8 cellular contexts compared by ENCODE assay signal in genomic region chr18:2970762-2971659, GRCh38. TPM values are rescaled to one million over a fixed set of nuclear protein-coding genes. Genes with fewer than 3 reads are reported as not detected.
DNase-seq lines count a peak whose midpoint lies in the region; ATAC-seq and TF ChIP-seq lines count a peak whose summit lies in the region.

No MANE protein-coding gene starts in this region.

- intact Hi-C loops in CD8-positive, alpha-beta T cell (cut with DNase I, micrococcal nuclease): loop anchor here in 1 of 2 experiments (2.0 to 5.0 kb wide), 2 partner anchors 14 to 621 kb away; no protein-coding TSS in a partner anchor

- no peaks in the 10 kb centered on the region for H3K9me2 ChIP-seq in Loucy (replicated peaks; ENCODE audit: low read depth, low read length)

- H3K4me3 ChIP-seq in CD8-positive, alpha-beta T cell (ENCODE audit: low read depth, low read length): peak overlapping the region; percentile 41
- peak overlapping the region; percentile 24 for H3K4me3 ChIP-seq in Loucy (ENCODE audit: low read length, poor library complexity, severe bottlenecking)

- no peaks in the 10 kb centered on the region for H3K27me3 Mint-ChIP-seq in CD8-positive, alpha-beta T cell (ENCODE audit: low read depth)
- no peaks in the 10 kb centered on the region for H3K27me3 Mint-ChIP-seq in activated naive CD8-positive, alpha-beta T cell treated with anti-CD3 and anti-CD28 coated beads, Interleukin-2, amount 10 ng/mL, durations not matched to agents 7 days and 5 days
- H3K27me3 Mint-ChIP-seq in naive B cell: no peaks in the 10 kb centered on the region
- H3K27me3 Mint-ChIP-seq in endothelial cell (ENCODE audit: unreplicated experiment): peaks cover 2% of the 10 kb centered on the region

- H3K4me1 ChIP-seq in CD8-positive, alpha-beta T cell (ENCODE audit: insufficient read depth, low read length): peaks cover 81% of the 10 kb centered on the region
- H3K4me1 ChIP-seq in Loucy (ENCODE audit: insufficient read depth, low read length, poor library complexity, severe bottlenecking): peaks cover 70% of the 10 kb centered on the region

- peak; percentile 47 for ATAC-seq in CD8-positive, alpha-beta T cell
- peak; percentile 46 for ATAC-seq in activated naive CD8-positive, alpha-beta T cell treated with anti-CD3 and anti-CD28 coated beads, Interleukin-2, amount 10 ng/mL, durations not matched to agents 7 days and 5 days (ENCODE audit: low read depth)
- ATAC-seq in naive B cell (ENCODE audit: low read depth in 2 of 2) (peak; percentile 71 to 73), HG03565 (IDR thresholded peaks at IDR 0.05; ENCODE audit: unreplicated experiment) (no peak)

- H3K9ac ChIP-seq in Loucy (ENCODE audit: low read depth, low read length, poor library complexity, severe bottlenecking): peak overlapping the region; percentile 44

- H2AFZ ChIP-seq in Loucy (ENCODE audit: low read length): no peak overlapping the region

- TF ChIP-seq CTCF in CD8-positive, alpha-beta T cell (IDR thresholded peaks at IDR 0.05): no peak
- TF ChIP-seq CTCF in Loucy (conservative IDR thresholded peaks at IDR 0.05; ENCODE audit: low read length): no peak
- TF ChIP-seq CTCF in endothelial cell (IDR thresholded peaks at IDR 0.05; ENCODE audit: unreplicated experiment): no peak

- peaks cover 19% of the 10 kb centered on the region for H4K20me1 ChIP-seq in Loucy (ENCODE audit: insufficient read depth, low read length, poor library complexity, severe bottlenecking)

- H3K4me3 Mint-ChIP-seq in CD8-positive, alpha-beta T cell: peak overlapping the region; percentile 88
- peak overlapping the region; percentile 91 for H3K4me3 Mint-ChIP-seq in activated naive CD8-positive, alpha-beta T cell treated with anti-CD3 and anti-CD28 coated beads, Interleukin-2, amount 10 ng/mL, durations not matched to agents 7 days and 5 days
- H3K4me3 Mint-ChIP-seq in naive B cell: peak overlapping the region; percentile 73 to 95 (median 91)
- H3K4me3 Mint-ChIP-seq in endothelial cell (ENCODE audit: unreplicated experiment): no peak overlapping the region

- H3K36me3 Mint-ChIP-seq in CD8-positive, alpha-beta T cell: peaks cover 33% of the 10 kb centered on the region
- peaks cover 18% of the 10 kb centered on the region for H3K36me3 Mint-ChIP-seq in activated naive CD8-positive, alpha-beta T cell treated with anti-CD3 and anti-CD28 coated beads, Interleukin-2, amount 10 ng/mL, durations not matched to agents 7 days and 5 days
- no peaks in the 10 kb centered on the region for H3K36me3 Mint-ChIP-seq in naive B cell
- H3K36me3 Mint-ChIP-seq in endothelial cell (ENCODE audit: low read depth, unreplicated experiment): no peaks in the 10 kb centered on the region

- H3K9me3 Mint-ChIP-seq in CD8-positive, alpha-beta T cell: no peaks in the 10 kb centered on the region
- H3K9me3 Mint-ChIP-seq in activated naive CD8-positive, alpha-beta T cell treated with anti-CD3 and anti-CD28 coated beads, Interleukin-2, amount 10 ng/mL, durations not matched to agents 7 days and 5 days: no peaks in the 10 kb centered on the region
- H3K9me3 Mint-ChIP-seq in naive B cell (no peaks in the 10 kb centered on the region), endothelial cell (ENCODE audit: unreplicated experiment) (no peaks in the 10 kb centered on the region)

- no peaks in the 10 kb centered on the region for H3K36me3 ChIP-seq in CD8-positive, alpha-beta T cell (ENCODE audit: insufficient read depth, low read length)
- H3K36me3 ChIP-seq in Loucy (ENCODE audit: insufficient read depth, low read length): no peaks in the 10 kb centered on the region

- DNase-seq in CD8-positive, alpha-beta T cell: peak in 3 of 7 experiments; percentile 46 to 51 (median 50)
- no peak for DNase-seq in activated naive CD8-positive, alpha-beta T cell treated with anti-CD3 and anti-CD28 coated beads, Interleukin-2, amount 10 ng/mL, durations not matched to agents 7 days and 5 days
- peak; percentile 60 for DNase-seq in naive B cell
- DNase-seq in DMS79 treated with DMSO at 0.1 percent for 48 hours (lab: John Stamatoyannopoulos, UW): no peak
- DNase-seq in endothelial cell (ENCODE audit: low spot score): no peak
- no peak for DNase-seq in NCI-H1436 (lab: John Stamatoyannopoulos, UW)

- no peaks in the 10 kb centered on the region for H3K27me3 ChIP-seq in CD8-positive, alpha-beta T cell (ENCODE audit: insufficient read depth, low read length)
- no peaks in the 10 kb centered on the region for H3K27me3 ChIP-seq in Loucy (ENCODE audit: insufficient read depth, low read length, poor library complexity, severe bottlenecking)

- CTCF ChIA-PET in CD8-positive, alpha-beta T cell (lab: Charles Lee): interaction anchor here (1.0 to 14.3 kb wide), 9 partner anchors 9 to 158 kb away, joined by 3 to 127 read pairs (median 4); no protein-coding TSS in a partner anchor

- POLR2A ChIA-PET in CD8-positive, alpha-beta T cell (lab: Charles Lee): interaction anchor here (0.6 to 6.7 kb wide), 7 partner anchors 9 to 316 kb away, joined by 3 to 86 read pairs (median 7); no protein-coding TSS in a partner anchor
- POLR2A ChIA-PET in activated naive CD8-positive, alpha-beta T cell treated with anti-CD3 and anti-CD28 coated beads, Interleukin-2, amount 10 ng/mL, durations not matched to agents 7 days and 5 days (lab: Charles Lee): interaction anchor here (1.0 to 6.7 kb wide), 6 partner anchors 9 to 277 kb away, joined by 3 to 104 read pairs (median 12); partner anchors contain the start of gene MYL12A

- H3K27ac Mint-ChIP-seq in CD8-positive, alpha-beta T cell: peak overlapping the region; percentile 95
- peak overlapping the region; percentile 95 for H3K27ac Mint-ChIP-seq in activated naive CD8-positive, alpha-beta T cell treated with anti-CD3 and anti-CD28 coated beads, Interleukin-2, amount 10 ng/mL, durations not matched to agents 7 days and 5 days
- H3K27ac Mint-ChIP-seq in naive B cell (peak overlapping the region; percentile 88 to 97 (median 96)), endothelial cell (ENCODE audit: unreplicated experiment) (no peak overlapping the region)

- peak overlapping the region; percentile 43 for H3K27ac ChIP-seq in CD8-positive, alpha-beta T cell (ENCODE audit: low read depth, low read length)

- peak overlapping the region; percentile 68 for H3K4me2 ChIP-seq in Loucy (ENCODE audit: low read depth, low read length, poor library complexity, severe bottlenecking)

- H3K4me1 Mint-ChIP-seq in CD8-positive, alpha-beta T cell (ENCODE audit: low read depth): peaks cover 92% of the 10 kb centered on the region
- H3K4me1 Mint-ChIP-seq in activated naive CD8-positive, alpha-beta T cell treated with anti-CD3 and anti-CD28 coated beads, Interleukin-2, amount 10 ng/mL, durations not matched to agents 7 days and 5 days: peaks cover 79% of the 10 kb centered on the region
- H3K4me1 Mint-ChIP-seq in naive B cell (peaks cover 55 to 72% (median 61%) of the 10 kb centered on the region in 3 donors), endothelial cell (ENCODE audit: unreplicated experiment) (peaks cover 36% of the 10 kb centered on the region)

- H3K79me2 ChIP-seq in Loucy (ENCODE audit: insufficient read depth, low read length): peaks cover 100% of the 10 kb centered on the region

- H3K9me3 ChIP-seq in CD8-positive, alpha-beta T cell (ENCODE audit: low read length): no peaks in the 10 kb centered on the region
- H3K9me3 ChIP-seq in Loucy (ENCODE audit: insufficient read depth, low read depth, low read length): no peaks in the 10 kb centered on the region

- H3F3A ChIP-seq in Loucy (ENCODE audit: low read depth): no peaks in the 10 kb centered on the region

RNA-seq across cellular contexts. Expression of gene LPIN2, which starts 41.9 kb away (rescaled TPM):
- 10 to 100 TPM; 50.3 to 50.9 TPM for total RNA-seq in CD8-positive, alpha-beta T cell
- total RNA-seq in activated naive CD8-positive, alpha-beta T cell treated with anti-CD3 and anti-CD28 coated beads, Interleukin-2, amount 10 ng/mL, durations not matched to agents 7 days and 5 days: 10 to 100 TPM; 91.0 to 93.9 TPM
- 10 to 100 TPM in 2 of 6 donors, 1 to 10 TPM in 4; 1.6 to 15.4 (median 8.1) TPM for polyA plus RNA-seq in naive B cell (ENCODE audit: low read depth in 6 of 6)
- 26.1 TPM for total RNA-seq in endothelial cell (ENCODE audit: unreplicated experiment)
